In the genomic region with DNA sequence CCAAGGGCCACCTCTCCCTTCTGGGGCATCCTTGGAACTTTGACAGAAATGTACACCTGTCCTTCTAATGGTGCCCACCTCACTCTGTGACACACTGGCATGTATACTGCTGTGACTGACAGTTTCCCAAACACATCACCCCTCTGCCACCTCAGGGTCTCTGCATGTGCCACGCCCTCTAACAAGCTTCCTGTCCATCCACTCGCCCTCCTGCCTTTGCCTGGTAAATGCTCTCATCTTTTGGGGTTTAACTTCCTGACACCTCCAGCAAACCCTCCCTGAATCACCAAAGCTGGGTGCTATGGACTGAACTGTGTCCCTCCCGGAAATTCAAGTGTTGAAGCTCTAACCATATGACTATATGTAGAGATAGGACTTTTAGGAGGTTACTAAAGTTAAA, we compare ENCODE assay signal across 12 cellular contexts.
A peak's percentile ranks its signal among the peaks of the same experiment; 100 is the strongest.
DNase-seq lines count a peak whose midpoint lies in the region; ATAC-seq, FAIRE-seq and TF ChIP-seq lines count a peak whose summit lies in the region.
"Had no signal": no experiment of that assay in that cellular context is flagged by ENCODE, and none has a peak within 500 bp of the region (broad histone marks: within the 10 kb centered on the region; RNA-seq: fewer than 3 reads in every experiment).

No MANE protein-coding gene starts in this region.

- no TSS peak for BruUV-seq in Caco-2 (replicated peaks; lab: Mats Ljungman, UMichigan)
- BruUV-seq in endothelial cell of umbilical vein (replicated peaks; lab: Mats Ljungman, UMichigan): TSS peak; percentile 3

- no peak for DNase-seq in Caco-2
- DNase-seq in endothelial cell of umbilical vein (ENCODE audit: low read depth, low spot score): no peak
- DNase-seq in NCI-H1436 treated with DMSO at 0.1 percent for 48 hours (lab: John Stamatoyannopoulos, UW): no peak
- DNase-seq in HUDEP-2 (lab: John Stamatoyannopoulos, UW; ENCODE audit: unreplicated experiment in 76 of 76): no peak
- DNase-seq: NCI-H187 had no signal

- FAIRE-seq in endothelial cell of umbilical vein (lab: Jason Lieb, UNC): no peak
- FAIRE-seq: frontal cortex had no signal

- H3K79me2 ChIP-seq in OCI-LY3 (ENCODE audit: low read length): no peaks in the 10 kb centered on the region
- peaks cover 68% of the 10 kb centered on the region for H3K79me2 ChIP-seq in endothelial cell of umbilical vein (ENCODE audit: control insufficient read depth, insufficient read depth, low read length)

- H4K20me1 ChIP-seq in OCI-LY3 (ENCODE audit: insufficient read depth, low read length): no peaks in the 10 kb centered on the region
- no peaks in the 10 kb centered on the region for H4K20me1 ChIP-seq in endothelial cell of umbilical vein (replicated peaks; ENCODE audit: control insufficient read depth, extremely low read depth, insufficient read depth, low read length)

- TF ChIP-seq POLR2A in endothelial cell of umbilical vein (IDR thresholded peaks at IDR 0.05; ENCODE audit: low read depth, low read length): no peak

- no peaks in the 10 kb centered on the region for H3K27me3 Mint-ChIP-seq in Caco-2 (ENCODE audit: insufficient read depth, unreplicated experiment)
- H3K27me3 Mint-ChIP-seq: activated naive CD8-positive, alpha-beta T cell; CD4-positive, alpha-beta T cell had no signal

- H3K36me3 Mint-ChIP-seq in Caco-2 (ENCODE audit: insufficient read depth, unreplicated experiment): peaks cover 52% of the 10 kb centered on the region

- dilution Hi-C loops in endothelial cell of umbilical vein (cut with MboI; ENCODE audit: extremely low pct_ligation_motif_present, low sequenced_read_pairs): no loop called here

- POLR2A ChIA-PET in Caco-2 (lab: Charles Lee) (interaction anchor here (0.6 kb wide), 1 partner anchor 144 kb away, joined by 3 read pairs; no protein-coding TSS in a partner anchor), endothelial cell of umbilical vein (lab: Charles Lee) (interaction anchor here (1.0 to 1.4 kb wide), 4 partner anchors 33 to 94 kb away, joined by 3 to 13 read pairs (median 4); no protein-coding TSS in a partner anchor)

- H3K9me3 Mint-ChIP-seq in Caco-2 (ENCODE audit: unreplicated experiment): peaks cover 7% of the 10 kb centered on the region
- H3K9me3 Mint-ChIP-seq: CD4-positive, alpha-beta T cell; dendritic cell treated with granulocyte-macrophage colony-stimulating factor and Interleukin-4, amounts not matched to agents 40 ng/mL and 50 ng/mL, for 4 days had no signal

- TF ChIP-seq CTCF in Caco-2 (IDR thresholded peaks at IDR 0.05; ENCODE audit: insufficient read depth in 1 of 2, low read depth in 1 of 2, low read length in 1 of 2, severe bottlenecking in 1 of 2, unreplicated experiment in 1 of 2): no peak
- TF ChIP-seq CTCF in OCI-LY3 (IDR thresholded peaks at IDR 0.05; ENCODE audit: low read depth, low read length): no peak
- no peak for TF ChIP-seq CTCF in endothelial cell of umbilical vein (IDR thresholded peaks at IDR 0.05; ENCODE audit: extremely low read depth in 1 of 2, insufficient read depth in 1 of 2, low read depth in 1 of 2, low read length in 2 of 2)

- H3K9me3 ChIP-seq in Caco-2: no peaks in the 10 kb centered on the region
- no peaks in the 10 kb centered on the region for H3K9me3 ChIP-seq in OCI-LY3 (ENCODE audit: insufficient read depth, low read length)
- H3K9me3 ChIP-seq in endothelial cell of umbilical vein (replicated peaks; ENCODE audit: control insufficient read depth, insufficient read depth, low read length): no peaks in the 10 kb centered on the region

- H3K27me3 ChIP-seq in Caco-2 (replicated peaks; ENCODE audit: control insufficient read depth, insufficient read depth, low read length): no peaks in the 10 kb centered on the region
- peaks cover 2% of the 10 kb centered on the region for H3K27me3 ChIP-seq in OCI-LY3 (ENCODE audit: low read depth, low read length)
- H3K27me3 ChIP-seq in endothelial cell of umbilical vein (ENCODE audit: control insufficient read depth in 2 of 2, insufficient read depth in 2 of 2, low read length in 2 of 2): no peaks in the 10 kb centered on the region
- no peaks in the 10 kb centered on the region for H3K27me3 ChIP-seq in rectal smooth muscle tissue (ENCODE audit: control insufficient read depth, insufficient read depth, low read length)

- no peak overlapping the region for H3K4me3 Mint-ChIP-seq in Caco-2 (ENCODE audit: unreplicated experiment)
- H3K4me3 Mint-ChIP-seq: activated naive CD8-positive, alpha-beta T cell; CD4-positive, alpha-beta T cell; dendritic cell treated with granulocyte-macrophage colony-stimulating factor and Interleukin-4, amounts not matched to agents 40 ng/mL and 50 ng/mL, for 4 days had no signal

- intact Hi-C loops in Caco-2 (cut with micrococcal nuclease; ENCODE audit: unreplicated experiment) (loop anchor here (1.0 kb wide), 3 partner anchors 40 to 143 kb away; no protein-coding TSS in a partner anchor), endothelial cell of umbilical vein (cut with micrococcal nuclease) (loop anchor here (1.0 kb wide), 8 partner anchors 16 to 143 kb away; no protein-coding TSS in a partner anchor)

- H2AFZ ChIP-seq in OCI-LY3 (ENCODE audit: low read depth, low read length): 0 out of 2 replicates have a peak overlapping the region, but pooled peaks have one; percentile 27
- no peak overlapping the region for H2AFZ ChIP-seq in endothelial cell of umbilical vein (ENCODE audit: low read depth, low read length)

- CTCF ChIA-PET in Caco-2 (lab: Charles Lee): interaction anchor here (0.6 to 1.4 kb wide), 7 partner anchors 12 to 94 kb away, joined by 3 to 8 read pairs (median 4); no protein-coding TSS in a partner anchor
- CTCF ChIA-PET in endothelial cell of umbilical vein (lab: Charles Lee): interaction anchor here (0.8 to 5.7 kb wide), 21 partner anchors 9 to 143 kb away, joined by 3 to 212 read pairs (median 8); a partner anchor contains a TSS

- no peaks in the 10 kb centered on the region for H3K9me1 ChIP-seq in endothelial cell of umbilical vein (replicated peaks; ENCODE audit: control insufficient read depth, extremely low read depth, insufficient read depth, low read length)

- H3K4me2 ChIP-seq in OCI-LY3 (ENCODE audit: low read length): no peak overlapping the region
- peak overlapping the region; percentile 58 for H3K4me2 ChIP-seq in endothelial cell of umbilical vein (ENCODE audit: insufficient read depth, low read length)

- H3K4me1 Mint-ChIP-seq in Caco-2 (ENCODE audit: low read depth, unreplicated experiment): no peaks in the 10 kb centered on the region

- H3K9ac ChIP-seq in OCI-LY3 (ENCODE audit: low read length) (no peak overlapping the region), endothelial cell of umbilical vein (replicated peaks; ENCODE audit: extremely low read depth, insufficient read depth, low read length) (peak overlapping the region; percentile 84), rectal smooth muscle tissue (ENCODE audit: low read length) (no peak overlapping the region)

- H3K27ac ChIP-seq in OCI-LY3 (ENCODE audit: low read length) (no peak overlapping the region), endothelial cell of umbilical vein (ENCODE audit: insufficient read depth, low read depth, low read length) (peak overlapping the region; percentile 98), rectal smooth muscle tissue (ENCODE audit: low read depth, low read length) (peak overlapping the region; percentile 83)

- no peaks in the 10 kb centered on the region for H3K36me3 ChIP-seq in Caco-2 (ENCODE audit: control insufficient read depth, insufficient read depth, low read length)
- no peaks in the 10 kb centered on the region for H3K36me3 ChIP-seq in OCI-LY3 (replicated peaks; ENCODE audit: low read depth, low read length)
- H3K36me3 ChIP-seq in endothelial cell of umbilical vein (ENCODE audit: control insufficient read depth in 2 of 2, extremely low read depth in 1 of 2, insufficient read depth in 2 of 2, low read length in 2 of 2): peaks cover 0 to 6% of the 10 kb centered on the region in 2 experiments
- no peaks in the 10 kb centered on the region for H3K36me3 ChIP-seq in rectal smooth muscle tissue (ENCODE audit: control insufficient read depth, insufficient read depth, low read length)

- H3K4me3 ChIP-seq in Caco-2 (ENCODE audit: low read depth, low read length) (no peak overlapping the region), OCI-LY3 (ENCODE audit: low read length) (no peak overlapping the region), endothelial cell of umbilical vein (replicated peaks in 1 of 3; ENCODE audit: insufficient read depth in 1 of 3, low read depth in 1 of 3, low read length in 3 of 3) (peak overlapping the region in 1 of 3 experiments; percentile 6), rectal smooth muscle tissue (ENCODE audit: low read length) (no peak overlapping the region)

- peaks cover 6% of the 10 kb centered on the region; the same call in 1 of the 2 replicates for H3K4me1 ChIP-seq in Caco-2
- H3K4me1 ChIP-seq in OCI-LY3 (ENCODE audit: low read length): no peaks in the 10 kb centered on the region
- H3K4me1 ChIP-seq in endothelial cell of umbilical vein (ENCODE audit: control insufficient read depth, extremely low read depth, insufficient read depth, low read length): peaks cover 60% of the 10 kb centered on the region
- H3K4me1 ChIP-seq in rectal smooth muscle tissue (ENCODE audit: control insufficient read depth, insufficient read depth, low read length): peaks cover 23% of the 10 kb centered on the region

- ATAC-seq in GM21360 (IDR thresholded peaks at IDR 0.05; ENCODE audit: unreplicated experiment): no peak

- H3K27ac Mint-ChIP-seq in Caco-2 (ENCODE audit: unreplicated experiment): peak overlapping the region; percentile 25
- H3K27ac Mint-ChIP-seq: activated naive CD8-positive, alpha-beta T cell; CD4-positive, alpha-beta T cell; dendritic cell treated with granulocyte-macrophage colony-stimulating factor and Interleukin-4, amounts not matched to agents 40 ng/mL and 50 ng/mL, for 4 days had no signal

TF ChIP-seq in endothelial cell of umbilical vein, 7 proteins besides CTCF, POLR2A, EP300 and RAD21:
- TF ChIP-seq EZH2 (IDR thresholded peaks at IDR 0.05; ENCODE audit: borderline replicate concordance, low read depth, low read length, severe bottlenecking) (no peak), GATA2 (IDR thresholded peaks at IDR 0.05; ENCODE audit: insufficient read depth, insufficient read length, low read depth, low read length) (no peak), JUN (IDR thresholded peaks at IDR 0.05; ENCODE audit: borderline replicate concordance, insufficient read depth, insufficient read length, low read depth) (no peak), MYC (IDR thresholded peaks at IDR 0.05; ENCODE audit: low read depth, low read length) (no peak), FOS (IDR thresholded peaks at IDR 0.05; ENCODE audit: borderline replicate concordance, insufficient read depth, low read length) (no peak), POLR2AphosphoS5 (IDR thresholded peaks at IDR 0.05; ENCODE audit: insufficient read depth, low read depth, low read length) (no peak)
- TF ChIP-seq, protein P1, sequence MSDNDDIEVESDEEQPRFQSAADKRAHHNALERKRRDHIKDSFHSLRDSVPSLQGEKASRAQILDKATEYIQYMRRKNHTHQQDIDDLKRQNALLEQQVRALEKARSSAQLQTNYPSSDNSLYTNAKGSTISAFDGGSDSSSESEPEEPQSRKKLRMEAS (IDR thresholded peaks at IDR 0.05; ENCODE audit: insufficient read depth, insufficient read length): no peak
